Comparison of ENCODE assay signal across 8 cellular contexts in genomic region chr1:15523922-15524282, GRCh38. TPM values are rescaled to one million over a fixed set of nuclear protein-coding genes. Genes with fewer than 3 reads are reported as not detected.
DNase-seq lines count a peak whose midpoint lies in the region; ATAC-seq and TF ChIP-seq lines count a peak whose summit lies in the region.

Gene CASP9 (minus strand): TSS chr1:15524215. CDS start chr1:15524200, 15 bp downstream.

- H3K4me3 Mint-ChIP-seq in endodermal cell (peak within 1 kb of the TSS; percentile 82), nephron progenitor cell (peak within 1 kb of the TSS; percentile 92)

- H3K36me3 Mint-ChIP-seq in endodermal cell (ENCODE audit: low read depth) (peaks cover 2% of the 10 kb centered on the region), nephron progenitor cell (ENCODE audit: low read depth) (peaks cover 9% of the 10 kb centered on the region)

- peak within 1 kb of the TSS; percentile 63 for H3K9ac ChIP-seq in endodermal cell (ENCODE audit: extremely low read depth, low read length, poor library complexity, severe bottlenecking)

- no peaks in the 10 kb centered on the region for H3K9me3 Mint-ChIP-seq in endodermal cell
- no peaks in the 10 kb centered on the region for H3K9me3 Mint-ChIP-seq in nephron progenitor cell

- H3K4me3 ChIP-seq in endodermal cell (ENCODE audit: low read length) = peak within 1 kb of the TSS; percentile 89

- no peaks in the 10 kb centered on the region for H3K4me1 ChIP-seq in endodermal cell (ENCODE audit: control insufficient read depth, insufficient read depth, low read length)

- H3K27me3 Mint-ChIP-seq in endodermal cell (ENCODE audit: insufficient read depth) = no peaks in the 10 kb centered on the region
- peaks cover 5% of the 10 kb centered on the region for H3K27me3 Mint-ChIP-seq in nephron progenitor cell (ENCODE audit: low read depth, poor library complexity)

- DNase-seq in OCI-M2 (lab: John Stamatoyannopoulos, UW; ENCODE audit: unreplicated experiment) = peak; percentile 89
- no peak for DNase-seq in endodermal cell
- DNase-seq in nephron progenitor cell = no peak
- DNase-seq in SHP77 treated with DMSO at 0.1 percent for 48 hours (lab: John Stamatoyannopoulos, UW) = no peak
- no peak for DNase-seq in putamen (ENCODE audit: low spot score)
- DNase-seq in GM20000 (ENCODE audit: low spot score) = no peak

- peaks cover 1% of the 10 kb centered on the region for H3K36me3 ChIP-seq in endodermal cell (ENCODE audit: control insufficient read depth, insufficient read depth, low read length)

- H3K9me3 ChIP-seq in endodermal cell (ENCODE audit: control insufficient read depth, low read length) = no peaks in the 10 kb centered on the region

- TF ChIP-seq CTCF in endodermal cell (conservative IDR thresholded peaks at IDR 0.05) (peak; percentile 15), nephron progenitor cell (IDR thresholded peaks at IDR 0.05) (no peak), GM20000 (IDR thresholded peaks at IDR 0.05; ENCODE audit: extremely low read depth, missing control alignments) (no peak)

- no peaks in the 10 kb centered on the region for H3K27me3 ChIP-seq in endodermal cell (ENCODE audit: control insufficient read depth, insufficient read depth, low read length, poor library complexity, severe bottlenecking)

- peak within 1 kb of the TSS; percentile 98 for H3K27ac ChIP-seq in endodermal cell (ENCODE audit: low read depth, low read length)

- H3K4me1 Mint-ChIP-seq in endodermal cell (peaks cover 30% of the 10 kb centered on the region), nephron progenitor cell (peaks cover 69% of the 10 kb centered on the region)

- H3K27ac Mint-ChIP-seq in endodermal cell = peak within 1 kb of the TSS; percentile 100
- H3K27ac Mint-ChIP-seq in nephron progenitor cell = peak within 1 kb of the TSS; percentile 100

- 0% methylated on average over 21 to 33 of the region's 33 CpGs for WGBS in endodermal cell (ENCODE audit: insufficient coverage in 1 of 2, insufficient read length in 1 of 2), 2 experiments

- ATAC-seq in GM19455 (IDR thresholded peaks at IDR 0.05; ENCODE audit: unreplicated experiment) (peak; percentile 3), GM19023 (IDR thresholded peaks at IDR 0.05; ENCODE audit: unreplicated experiment) (no peak)

RNA-seq across cellular contexts. Expression of gene CASP9, which starts in this region (rescaled TPM):
- 10 to 100 TPM; 15.5 to 16.1 TPM for total RNA-seq in endodermal cell
- 11.4 TPM for polyA plus RNA-seq in endodermal cell (2013, experiment 1 of 2)
- 9.0 TPM for polyA plus RNA-seq in endodermal cell (2013, experiment 2 of 2)
